1 cellular context compared by ENCODE assay signal in the genomic region with DNA sequence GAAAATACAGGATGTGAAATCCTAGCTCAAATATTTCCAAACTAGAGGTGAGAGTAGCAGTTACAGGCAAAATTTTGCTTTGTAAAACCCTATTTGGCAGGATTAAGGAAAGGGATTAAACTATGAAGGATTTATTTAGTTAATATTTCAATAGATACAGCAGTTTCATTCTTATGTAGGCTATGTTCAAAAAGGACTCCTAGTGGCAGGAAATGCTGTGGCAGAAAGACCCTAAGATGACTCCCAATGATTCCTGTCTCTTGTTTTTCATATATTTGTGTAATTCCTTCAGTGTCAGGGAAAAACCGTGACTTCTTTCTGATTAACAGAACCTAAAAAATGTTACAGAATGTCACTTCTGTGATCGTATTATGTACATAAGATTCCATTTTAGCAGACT.
TF ChIP-seq lines count a peak whose summit lies in the region.

No MANE protein-coding gene starts in this region.

TF ChIP-seq in HCT116, 20 proteins besides CTCF, POLR2A, EP300 and RAD21:
- TF ChIP-seq JUND (IDR thresholded peaks at IDR 0.05) = no peak
- no peak for TF ChIP-seq YY1 (IDR thresholded peaks at IDR 0.05; ENCODE audit: extremely low read depth, insufficient replicate concordance, low read depth, low read length)
- TF ChIP-seq ZBTB33 (IDR thresholded peaks at IDR 0.05; ENCODE audit: extremely low read depth, insufficient replicate concordance, low read length) = no peak
- no peak for TF ChIP-seq MAX (IDR thresholded peaks at IDR 0.05)
- no peak for TF ChIP-seq CEBPB (IDR thresholded peaks at IDR 0.05; ENCODE audit: low read depth)
- TF ChIP-seq, protein P1, sequence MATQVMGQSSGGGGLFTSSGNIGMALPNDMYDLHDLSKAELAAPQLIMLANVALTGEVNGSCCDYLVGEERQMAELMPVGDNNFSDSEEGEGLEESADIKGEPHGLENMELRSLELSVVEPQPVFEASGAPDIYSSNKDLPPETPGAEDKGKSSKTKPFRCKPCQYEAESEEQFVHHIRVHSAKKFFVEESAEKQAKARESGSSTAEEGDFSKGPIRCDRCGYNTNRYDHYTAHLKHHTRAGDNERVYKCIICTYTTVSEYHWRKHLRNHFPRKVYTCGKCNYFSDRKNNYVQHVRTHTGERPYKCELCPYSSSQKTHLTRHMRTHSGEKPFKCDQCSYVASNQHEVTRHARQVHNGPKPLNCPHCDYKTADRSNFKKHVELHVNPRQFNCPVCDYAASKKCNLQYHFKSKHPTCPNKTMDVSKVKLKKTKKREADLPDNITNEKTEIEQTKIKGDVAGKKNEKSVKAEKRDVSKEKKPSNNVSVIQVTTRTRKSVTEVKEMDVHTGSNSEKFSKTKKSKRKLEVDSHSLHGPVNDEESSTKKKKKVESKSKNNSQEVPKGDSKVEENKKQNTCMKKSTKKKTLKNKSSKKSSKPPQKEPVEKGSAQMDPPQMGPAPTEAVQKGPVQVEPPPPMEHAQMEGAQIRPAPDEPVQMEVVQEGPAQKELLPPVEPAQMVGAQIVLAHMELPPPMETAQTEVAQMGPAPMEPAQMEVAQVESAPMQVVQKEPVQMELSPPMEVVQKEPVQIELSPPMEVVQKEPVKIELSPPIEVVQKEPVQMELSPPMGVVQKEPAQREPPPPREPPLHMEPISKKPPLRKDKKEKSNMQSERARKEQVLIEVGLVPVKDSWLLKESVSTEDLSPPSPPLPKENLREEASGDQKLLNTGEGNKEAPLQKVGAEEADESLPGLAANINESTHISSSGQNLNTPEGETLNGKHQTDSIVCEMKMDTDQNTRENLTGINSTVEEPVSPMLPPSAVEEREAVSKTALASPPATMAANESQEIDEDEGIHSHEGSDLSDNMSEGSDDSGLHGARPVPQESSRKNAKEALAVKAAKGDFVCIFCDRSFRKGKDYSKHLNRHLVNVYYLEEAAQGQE (IDR thresholded peaks at IDR 0.05; ENCODE audit: low read depth) = no peak
- TF ChIP-seq SIN3A (IDR thresholded peaks at IDR 0.05; ENCODE audit: low read depth) = no peak
- no peak for TF ChIP-seq ZFX (IDR thresholded peaks at IDR 0.05)
